ENCODE assay signal across 8 cellular contexts in the genomic region with DNA sequence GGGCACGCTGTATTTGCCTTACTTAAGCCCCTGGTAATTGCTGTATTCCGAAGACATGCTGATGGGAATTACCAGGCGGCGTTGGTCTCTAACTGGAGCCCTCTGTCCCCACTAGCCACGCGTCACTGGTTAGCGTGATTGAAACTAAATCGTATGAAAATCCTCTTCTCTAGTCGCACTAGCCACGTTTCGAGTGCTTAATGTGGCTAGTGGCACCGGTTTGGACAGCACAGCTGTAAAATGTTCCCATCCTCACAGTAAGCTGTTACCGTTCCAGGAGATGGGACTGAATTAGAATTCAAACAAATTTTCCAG. TPM values are rescaled to one million over a fixed set of nuclear protein-coding genes. Genes with fewer than 3 reads are reported as not detected.
A peak's percentile ranks its signal among the peaks of the same experiment; 100 is the strongest.
DNase-seq lines count a peak whose midpoint lies in the region; ATAC-seq and TF ChIP-seq lines count a peak whose summit lies in the region.

No MANE protein-coding gene starts in this region.

- POLR2A ChIA-PET in HEK293T (lab: Yijun Ruan, JAX), result interaction anchor here (0.7 to 1.9 kb wide), 17 partner anchors 8 to 411 kb away, joined by 3 to 23 read pairs (median 5); a partner anchor contains a TSS

- H3K4me1 ChIP-seq in right atrium auricular region, result peaks cover 0 to 13% of the 10 kb centered on the region in 2 donors

- H3K27me3 ChIP-seq in WERI-Rb-1 (ENCODE audit: insufficient read depth, low read depth, severe bottlenecking) (no peaks in the 10 kb centered on the region), right atrium auricular region (no peaks in the 10 kb centered on the region)

- no peak for TF ChIP-seq CTCF in AG09309 (IDR thresholded peaks at IDR 0.05; ENCODE audit: control insufficient read depth, insufficient read depth, low read depth, low read length, missing control alignments)
- TF ChIP-seq CTCF in WERI-Rb-1 (IDR thresholded peaks at IDR 0.05; ENCODE audit: low read depth, low read length), result no peak
- TF ChIP-seq CTCF in right atrium auricular region (IDR thresholded peaks at IDR 0.05), result no peak

- H3K36me3 ChIP-seq in WERI-Rb-1, result peaks cover 16% of the 10 kb centered on the region
- H3K36me3 ChIP-seq in right atrium auricular region, result no peaks in the 10 kb centered on the region

- H3K9me3 Mint-ChIP-seq in stimulated activated naive B cell treated with anti-CD40 and anti-IgM and Interleukin-4, amounts not matched to agents 10 μg/mL and 1 μg/mL and 100 μg/mL, for 72 hours, result no peaks in the 10 kb centered on the region

- peak overlapping the region; percentile 93 to 97 for H3K4me3 Mint-ChIP-seq in stimulated activated naive B cell treated with anti-CD40 and anti-IgM and Interleukin-4, amounts not matched to agents 10 μg/mL and 1 μg/mL and 100 μg/mL, for 72 hours

- DNase-seq in AG09309 (ENCODE audit: low read depth) (no peak), WERI-Rb-1 (no peak), right atrium auricular region (ENCODE audit: low spot score) (no peak), NCI-H2196 treated with DMSO at 0.1 percent for 48 hours (lab: John Stamatoyannopoulos, UW; ENCODE audit: unreplicated experiment) (no peak), HEK293T (ENCODE audit: extremely low spot score) (no peak)
- no peak for DNase-seq in stimulated activated naive B cell treated with anti-CD40 and anti-IgM and Interleukin-4, amounts not matched to agents 10 μg/mL and 1 μg/mL and 100 μg/mL, for 72 hours

- no peaks in the 10 kb centered on the region for H3K27me3 Mint-ChIP-seq in stimulated activated naive B cell treated with anti-CD40 and anti-IgM and Interleukin-4, amounts not matched to agents 10 μg/mL and 1 μg/mL and 100 μg/mL, for 72 hours

- CTCF ChIA-PET in HEK293T (lab: Yijun Ruan, JAX), result interaction anchor here (1.4 to 1.9 kb wide), 2 partner anchors 70 to 406 kb away, joined by 4 read pairs; no protein-coding TSS in a partner anchor

- H3K27ac ChIP-seq in WERI-Rb-1 (peak overlapping the region; percentile 99), right atrium auricular region (peak overlapping the region; percentile 93 to 95)

- peak overlapping the region; percentile 80 for H3K4me3 ChIP-seq in AG09309 (ENCODE audit: control insufficient read depth, low read depth, low read length)
- H3K4me3 ChIP-seq in WERI-Rb-1 (ENCODE audit: low read depth, low read length), result peak overlapping the region; percentile 86
- peak overlapping the region; percentile 48 to 82 for H3K4me3 ChIP-seq in right atrium auricular region

- ATAC-seq in GM19035 (IDR thresholded peaks at IDR 0.05; ENCODE audit: unreplicated experiment), result peak; percentile 42
- peak; percentile 47 for ATAC-seq in HG03103 (IDR thresholded peaks at IDR 0.05; ENCODE audit: low read depth, unreplicated experiment)
- ATAC-seq in stimulated activated naive B cell treated with anti-CD40 and anti-IgM and Interleukin-4, amounts not matched to agents 10 μg/mL and 1 μg/mL and 100 μg/mL, for 72 hours (replicated peaks), result peak; percentile 41 to 54

- H3K36me3 Mint-ChIP-seq in stimulated activated naive B cell treated with anti-CD40 and anti-IgM and Interleukin-4, amounts not matched to agents 10 μg/mL and 1 μg/mL and 100 μg/mL, for 72 hours, result peaks cover 4% of the 10 kb centered on the region in 2 donors

- H3K9me3 ChIP-seq in WERI-Rb-1 (ENCODE audit: severe bottlenecking) (no peaks in the 10 kb centered on the region), right atrium auricular region (no peaks in the 10 kb centered on the region)

- H3K4me1 Mint-ChIP-seq in stimulated activated naive B cell treated with anti-CD40 and anti-IgM and Interleukin-4, amounts not matched to agents 10 μg/mL and 1 μg/mL and 100 μg/mL, for 72 hours, result peaks cover 0 to 8% of the 10 kb centered on the region in 2 donors

- H3K27ac Mint-ChIP-seq in stimulated activated naive B cell treated with anti-CD40 and anti-IgM and Interleukin-4, amounts not matched to agents 10 μg/mL and 1 μg/mL and 100 μg/mL, for 72 hours, result peak overlapping the region; percentile 100

TF ChIP-seq in HEK293T, 16 proteins besides CTCF, POLR2A, EP300 and RAD21:
- TF ChIP-seq ZNF384 (IDR thresholded peaks at IDR 0.05), result no peak
- TF ChIP-seq LEF1 (IDR thresholded peaks at IDR 0.05; ENCODE audit: borderline replicate concordance), result no peak
- no peak for TF ChIP-seq NFRKB (IDR thresholded peaks at IDR 0.05)
- TF ChIP-seq SUZ12 (IDR thresholded peaks at IDR 0.05), result no peak
- no peak for TF ChIP-seq CTBP1 (IDR thresholded peaks at IDR 0.05; ENCODE audit: borderline replicate concordance)
- no peak for TF ChIP-seq FOXA1 (IDR thresholded peaks at IDR 0.05)
- no peak for TF ChIP-seq BHLHE40 (IDR thresholded peaks at IDR 0.05; ENCODE audit: borderline replicate concordance)

RNA-seq across cellular contexts. Expression of a gene that starts 0.7 kb away (rescaled TPM):
- under 1 TPM; 0.15 to 0.24 TPM for total RNA-seq in right atrium auricular region

RNA-seq across cellular contexts. Expression of a gene that starts 0.8 kb away (rescaled TPM):
- not detected for total RNA-seq in right atrium auricular region
